ENCODE assay signal across 30 cellular contexts in genomic region chr2:58283931-58284330, GRCh38.
"Had no signal": no experiment of that assay in that cellular context is flagged by ENCODE, and none has a peak within 500 bp of the region (broad histone marks: within the 10 kb centered on the region; RNA-seq: fewer than 3 reads in every experiment).

No MANE protein-coding gene starts in this region.

- H3K4me1 Mint-ChIP-seq: activated B cell treated with CpG ODN at 0.5 μM for 24 hours; activated naive CD4-positive, alpha-beta T cell treated with anti-CD3 and anti-CD28 coated beads, Interleukin-2, amount 10 ng/mL, durations not matched to agents 7 days and 5 days; activated naive CD8-positive, alpha-beta T cell treated with anti-CD3 and anti-CD28 coated beads, Interleukin-2, amount 10 ng/mL, durations not matched to agents 7 days and 5 days; central memory CD8-positive, alpha-beta T cell; T-helper 17 cell had no signal

- H3K4me3 Mint-ChIP-seq: activated B cell treated with CpG ODN at 0.5 μM for 24 hours; activated CD4-positive, alpha-beta memory T cell treated with anti-CD3 and anti-CD28 coated beads for 36 hours; activated naive CD4-positive, alpha-beta T cell treated with anti-CD3 and anti-CD28 coated beads, Interleukin-2, amount 10 ng/mL, durations not matched to agents 7 days and 5 days; activated naive CD8-positive, alpha-beta T cell treated with anti-CD3 and anti-CD28 coated beads, Interleukin-2, amount 10 ng/mL, durations not matched to agents 7 days and 5 days; activated T-cell treated with anti-CD3 and anti-CD28 coated beads, Interleukin-2, amount 50 U/mL, for 24 hours; activated T-cell treated with anti-CD3 and anti-CD28 coated beads, Interleukin-2, amount 50 U/mL, for 72 hours; central memory CD8-positive, alpha-beta T cell; effector memory CD8-positive, alpha-beta T cell; T-helper 17 cell; T-helper 2 cell treated with Interferon-gamma antibody and Interleukin-4, amounts not matched to agents 5 μg/mL and 100 μg/mL, for 36 hours had no signal

- H3K27ac Mint-ChIP-seq: activated B cell treated with CpG ODN at 0.5 μM for 24 hours; activated CD4-positive, alpha-beta memory T cell treated with anti-CD3 and anti-CD28 coated beads for 36 hours; activated naive CD4-positive, alpha-beta T cell treated with anti-CD3 and anti-CD28 coated beads, Interleukin-2, amount 10 ng/mL, durations not matched to agents 7 days and 5 days; activated naive CD4-positive, alpha-beta T cell treated with anti-CD3 and anti-CD28 coated beads, Interleukin-2, amount 50 U/mL, for 72 hours; activated naive CD8-positive, alpha-beta T cell treated with anti-CD3 and anti-CD28 coated beads, Interleukin-2, amount 10 ng/mL, durations not matched to agents 7 days and 5 days; activated T-cell treated with anti-CD3 and anti-CD28 coated beads, Interleukin-2, amount 50 U/mL, for 24 hours; activated T-cell treated with anti-CD3 and anti-CD28 coated beads, Interleukin-2, amount 50 U/mL, for 72 hours; effector memory CD8-positive, alpha-beta T cell; T-helper 17 cell; T-helper 2 cell treated with Interferon-gamma antibody and Interleukin-4, amounts not matched to agents 5 μg/mL and 100 μg/mL, for 36 hours had no signal

- H3K9me3 Mint-ChIP-seq: activated B cell treated with CpG ODN at 0.5 μM for 24 hours; activated CD4-positive, alpha-beta memory T cell treated with anti-CD3 and anti-CD28 coated beads for 36 hours; activated naive CD4-positive, alpha-beta T cell treated with anti-CD3 and anti-CD28 coated beads, Interleukin-2, amount 10 ng/mL, durations not matched to agents 7 days and 5 days; activated naive CD4-positive, alpha-beta T cell treated with anti-CD3 and anti-CD28 coated beads, Interleukin-2, amount 50 U/mL, for 72 hours; activated naive CD8-positive, alpha-beta T cell treated with anti-CD3 and anti-CD28 coated beads, Interleukin-2, amount 10 ng/mL, durations not matched to agents 7 days and 5 days; activated T-cell treated with anti-CD3 and anti-CD28 coated beads, Interleukin-2, amount 50 U/mL, for 24 hours; central memory CD8-positive, alpha-beta T cell; effector memory CD8-positive, alpha-beta T cell; T-helper 2 cell treated with Interferon-gamma antibody and Interleukin-4, amounts not matched to agents 5 μg/mL and 100 μg/mL, for 36 hours had no signal

- H3K36me3 Mint-ChIP-seq: activated CD4-positive, alpha-beta memory T cell treated with anti-CD3 and anti-CD28 coated beads for 36 hours; activated naive CD4-positive, alpha-beta T cell treated with anti-CD3 and anti-CD28 coated beads, Interleukin-2, amount 10 ng/mL, durations not matched to agents 7 days and 5 days; activated naive CD4-positive, alpha-beta T cell treated with anti-CD3 and anti-CD28 coated beads, Interleukin-2, amount 50 U/mL, for 72 hours; activated naive CD8-positive, alpha-beta T cell treated with anti-CD3 and anti-CD28 coated beads, Interleukin-2, amount 10 ng/mL, durations not matched to agents 7 days and 5 days had no signal

- DNase-seq: activated B cell treated with CpG ODN at 0.5 μM for 24 hours; activated CD4-positive, alpha-beta memory T cell treated with anti-CD3 and anti-CD28 coated beads for 36 hours; activated CD4-positive, alpha-beta T cell treated with anti-CD3 and anti-CD28 coated beads for 48 hours; activated CD4-positive, alpha-beta T cell treated with anti-CD3 and anti-CD28 coated beads, Interleukin-2, amount 50 U/mL, for 1 hour; activated CD8-positive, alpha-beta memory T cell treated with anti-CD3 and anti-CD28 coated beads, Interleukin-2, amount 50 U/mL, for 48 hours; activated gamma-delta T cell; activated naive CD4-positive, alpha-beta T cell; activated naive CD4-positive, alpha-beta T cell treated with anti-CD3 and anti-CD28 coated beads, Interleukin-2, amount 10 ng/mL, durations not matched to agents 7 days and 5 days; activated naive CD8-positive, alpha-beta T cell treated with anti-CD3 and anti-CD28 coated beads, Interleukin-2, amount 10 ng/mL, durations not matched to agents 7 days and 5 days; activated T-cell treated with anti-CD3 and anti-CD28 coated beads for 4 hours; activated T-cell treated with anti-CD3 and anti-CD28 coated beads, Interleukin-2, amount 50 U/mL, for 24 hours; activated T-cell treated with anti-CD3 and anti-CD28 coated beads, Interleukin-2, amount 50 U/mL, for 72 hours; amniotic stem cell; anterior cingulate cortex; brain microvascular endothelial cell; cortex of kidney; dermis blood vessel endothelial cell; effector CD4-positive, alpha-beta T cell; effector memory CD8-positive, alpha-beta T cell; foreskin fibroblast; gastrocnemius medialis; glutamatergic neuron; heart left ventricle; T-helper 1 cell; T-helper 17 cell; T1000; WERI-Rb-1 had no signal

- H3K27me3 Mint-ChIP-seq: activated B cell treated with CpG ODN at 0.5 μM for 24 hours had no signal
